ENCODE assay signal across 16 cellular contexts in the genomic region with DNA sequence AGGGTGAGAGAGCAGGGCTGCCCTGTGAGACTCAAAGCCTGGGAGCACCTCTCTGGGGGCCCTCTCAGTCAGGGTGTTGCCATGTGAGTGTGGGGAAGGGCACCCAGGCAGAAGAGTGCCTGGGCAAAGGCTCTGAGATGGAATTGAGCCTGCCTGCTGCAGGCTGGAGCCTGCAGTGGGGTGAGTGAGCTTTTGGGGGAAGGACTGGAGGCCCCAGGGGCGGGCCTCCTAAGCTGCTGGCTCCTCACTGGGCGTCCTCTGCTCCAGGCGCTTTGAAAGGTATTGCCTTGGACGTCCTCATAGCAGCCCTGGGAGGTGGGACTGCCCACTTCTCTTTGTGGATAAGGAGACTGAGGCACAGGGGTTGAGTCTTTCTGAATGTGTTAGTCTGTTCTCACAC.
DNase-seq lines count a peak whose midpoint lies in the region; ATAC-seq and TF ChIP-seq lines count a peak whose summit lies in the region.
"Had no signal": no experiment of that assay in that cellular context is flagged by ENCODE, and none has a peak within 500 bp of the region (broad histone marks: within the 10 kb centered on the region; RNA-seq: fewer than 3 reads in every experiment).

No MANE protein-coding gene starts in this region.

- H3K27me3 ChIP-seq in heart left ventricle (no peaks in the 10 kb centered on the region), ascending aorta (no peaks in the 10 kb centered on the region), upper lobe of right lung (no peaks in the 10 kb centered on the region)
- H3K27me3 ChIP-seq: right lobe of liver, SJSA1 had no signal

- H3K4me1 Mint-ChIP-seq in naive B cell, result peaks cover 69 to 76% (median 74%) of the 10 kb centered on the region in 3 donors
- H3K4me1 Mint-ChIP-seq in HFFc6 (ENCODE audit: low read depth), result peaks cover 48% of the 10 kb centered on the region

- ATAC-seq in heart left ventricle, result no peak
- no peak for ATAC-seq in left cardiac atrium
- ATAC-seq in naive B cell (ENCODE audit: low read depth in 2 of 2), result no peak
- ATAC-seq in upper lobe of right lung, result no peak
- ATAC-seq: right lobe of liver had no signal

- H3K36me3 Mint-ChIP-seq in naive B cell (peaks cover 24 to 27% of the 10 kb centered on the region in 2 donors), HFFc6 (ENCODE audit: low read depth) (peaks cover 14% of the 10 kb centered on the region; the same call in 1 of the 2 replicates)

- TF ChIP-seq POLR2A in heart left ventricle (IDR thresholded peaks at IDR 0.05), result no peak

- H3K4me3 Mint-ChIP-seq in naive B cell (peak overlapping the region in 7 of 8 donors; percentile 4 to 75 (median 52)), HFFc6 (no peak overlapping the region)

- no peaks in the 10 kb centered on the region for H3K27me3 Mint-ChIP-seq in naive B cell
- no peaks in the 10 kb centered on the region; the same call in 1 of the 2 replicates for H3K27me3 Mint-ChIP-seq in HFFc6 (ENCODE audit: insufficient read depth)

- no peaks in the 10 kb centered on the region for H3K9me3 ChIP-seq in heart left ventricle
- no peaks in the 10 kb centered on the region for H3K9me3 ChIP-seq in ascending aorta
- H3K9me3 ChIP-seq in upper lobe of right lung, result no peaks in the 10 kb centered on the region
- H3K9me3 ChIP-seq: right lobe of liver, SJSA1 had no signal

- H3K36me3 ChIP-seq in heart left ventricle, result peaks cover 0 to 20% (median 0%) of the 10 kb centered on the region in 9 donors
- H3K36me3 ChIP-seq in ascending aorta, result peaks cover 0 to 6% of the 10 kb centered on the region in 2 donors
- peaks cover 10% of the 10 kb centered on the region for H3K36me3 ChIP-seq in upper lobe of right lung
- H3K36me3 ChIP-seq: right lobe of liver had no signal

- peak overlapping the region in 8 of 12 donors; percentile 25 to 94 (median 87) for H3K27ac ChIP-seq in heart left ventricle
- peak overlapping the region; percentile 92 to 96 for H3K27ac ChIP-seq in ascending aorta
- peak overlapping the region; percentile 5 for H3K27ac ChIP-seq in upper lobe of right lung
- H3K27ac ChIP-seq: right lobe of liver, SJSA1 had no signal

- H3K27ac Mint-ChIP-seq in naive B cell, result peak overlapping the region; percentile 91 to 100 (median 96)
- no peak overlapping the region for H3K27ac Mint-ChIP-seq in HFFc6

- intact Hi-C loops in heart left ventricle (cut with DNase I), result loop anchor here in 3 of 10 donors (5.0 to 10.0 kb wide), 3 partner anchors 37 to 261 kb away; partner anchors contain the start of gene ANKRD10 (in 1 of the 3)
- intact Hi-C loops in left cardiac atrium (cut with DNase I), result no loop called here
- intact Hi-C loops in ascending aorta (cut with DNase I), result no loop called here
- intact Hi-C loops in upper lobe of right lung (cut with DNase I), result no loop called here

- H3K4me1 ChIP-seq in heart left ventricle, result peaks cover 15 to 65% (median 46%) of the 10 kb centered on the region in 12 donors
- H3K4me1 ChIP-seq in ascending aorta, result peaks cover 23 to 74% of the 10 kb centered on the region in 2 donors
- H3K4me1 ChIP-seq in upper lobe of right lung, result peaks cover 41% of the 10 kb centered on the region

- TF ChIP-seq CTCF in heart left ventricle (IDR thresholded peaks at IDR 0.05), result no peak
- no peak for TF ChIP-seq CTCF in ascending aorta (IDR thresholded peaks at IDR 0.05)
- TF ChIP-seq CTCF in upper lobe of right lung (IDR thresholded peaks at IDR 0.05), result no peak
- no peak for TF ChIP-seq CTCF in HFFc6 (IDR thresholded peaks at IDR 0.05)

- H3K9me3 Mint-ChIP-seq in naive B cell (peaks cover 3 to 12% (median 7%) of the 10 kb centered on the region in 7 donors), HFFc6 (no peaks in the 10 kb centered on the region)

- WGBS in heart left ventricle, 4 donors, result 90 to 100% (median 93%) methylated on average over 4 of the region's 4 CpGs

- no peak for DNase-seq in heart left ventricle
- no peak for DNase-seq in left cardiac atrium
- DNase-seq in ascending aorta (ENCODE audit: low spot score in 2 of 2), result no peak
- DNase-seq in naive B cell, result no peak
- DNase-seq in upper lobe of right lung, result no peak
- no peak for DNase-seq in effector CD4-positive, alpha-beta T cell
- DNase-seq in HFFc6, result no peak
- no peak for DNase-seq in putamen (ENCODE audit: low spot score)
- DNase-seq: activated CD8-positive, alpha-beta memory T cell treated with anti-CD3 and anti-CD28 coated beads, Interleukin-2, amount 50 U/mL, for 4 hours; cerebellar nuclear complex; HCEC 1CT; KBM-7; NCI-H1417; right lobe of liver; stimulated activated CD4-positive, alpha-beta T cell treated with anti-CD3 and anti-CD28 coated beads, Interleukin-2, amount 100 ng/mL, for 48 hours had no signal

- H3K4me3 ChIP-seq in heart left ventricle (no peak overlapping the region), ascending aorta (no peak overlapping the region), upper lobe of right lung (no peak overlapping the region)
- H3K4me3 ChIP-seq: right lobe of liver, SJSA1 had no signal

Comparison
In these comparisons a context has a peak if more than half of its experiments do, and no peak if none do; other contexts are left out.
1. H3K27ac ChIP-seq: peak in every context shown above with its lines; median percentile 94 in ascending aorta; 87 in heart left ventricle; 5 in upper lobe of right lung.